Comparison of ENCODE assay signal across 16 cellular contexts in the genomic region with DNA sequence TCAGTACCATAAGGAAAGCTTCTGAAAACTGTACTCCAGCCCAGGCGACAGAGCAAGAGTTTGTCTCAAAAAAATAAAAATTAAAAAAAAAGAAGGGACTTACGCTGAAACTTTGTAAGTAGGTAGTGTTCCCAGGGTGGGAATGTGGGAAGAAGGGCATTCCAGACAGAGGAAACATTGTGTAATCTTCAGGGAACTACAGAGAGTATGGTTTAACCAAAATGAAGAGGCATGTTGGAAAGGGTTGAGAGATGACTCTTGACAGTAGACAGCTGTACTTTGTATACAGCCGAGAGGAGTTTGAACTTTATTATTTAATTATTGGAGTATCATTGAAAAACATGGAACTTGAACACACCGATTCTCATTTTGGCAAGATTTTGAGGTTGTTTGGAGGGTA. TPM values are rescaled to one million over a fixed set of nuclear protein-coding genes. Genes with fewer than 3 reads are reported as not detected.
DNase-seq lines count a peak whose midpoint lies in the region; ATAC-seq and TF ChIP-seq lines count a peak whose summit lies in the region.
"Had no signal": no experiment of that assay in that cellular context is flagged by ENCODE, and none has a peak within 500 bp of the region (broad histone marks: within the 10 kb centered on the region; RNA-seq: fewer than 3 reads in every experiment).

No MANE protein-coding gene starts in this region.

- no peak for ATAC-seq in HG02885 (IDR thresholded peaks at IDR 0.05; ENCODE audit: poor library complexity, unreplicated experiment)

- no peak overlapping the region for H3K4me3 ChIP-seq in fibroblast of mammary gland (ENCODE audit: control insufficient read depth, low read depth, low read length)

- DNase-seq in COLO829 (ENCODE audit: low spot score) = peak; percentile 14
- peak; percentile 16 for DNase-seq in RPMI7951 (ENCODE audit: low read depth)
- DNase-seq in fibroblast of mammary gland (ENCODE audit: low read depth) = peak; percentile 62
- peak; percentile 10 for DNase-seq in myocyte (ENCODE audit: low read depth)
- no peak for DNase-seq in NCI-H1436 (lab: John Stamatoyannopoulos, UW)
- no peak for DNase-seq in cortex of kidney (lab: John Stamatoyannopoulos, UW)
- DNase-seq: C1 segment of cervical spinal cord, DND-41, HFFc6, NCI-H1092 treated with DMSO at 0.1 percent for 48 hours, NCI-H1694 treated with DMSO at 0.1 percent for 48 hours, NCI-H510A, NCI-H748 treated with DMSO at 0.1 percent for 48 hours, OCI-M1, SHP77 treated with DMSO at 0.1 percent for 48 hours had no signal

- no peak for TF ChIP-seq CTCF in fibroblast of mammary gland (conservative IDR thresholded peaks at IDR 0.05; ENCODE audit: control insufficient read depth, insufficient read depth, low read depth, low read length)

RNA-seq across cellular contexts. Expression of a gene that starts 43.0 kb away (rescaled TPM):
- 25.0 and 30.4 TPM in 2 replicates for total RNA-seq in RPMI7951 (2014; rRNA removed; shearing (Covaris generic))
- 13.8 and 29.8 TPM in 2 replicates for total RNA-seq in myocyte
- 4.6 TPM for polyA plus RNA-seq in myocyte (2012)

Comparison
In these comparisons a context has a peak if more than half of its experiments do, and no peak if none do; other contexts are left out.
1. DNase-seq: peak in COLO829 (single experiment), RPMI7951 (single experiment), fibroblast of mammary gland (single experiment) and myocyte (single experiment); none in NCI-H1436 (single experiment) and cortex of kidney (single experiment).